ENCODE assay signal across 32 cellular contexts in genomic region chr7:13139436-13139835, GRCh38.
"Had no signal": no experiment of that assay in that cellular context is flagged by ENCODE, and none has a peak within 500 bp of the region (broad histone marks: within the 10 kb centered on the region; RNA-seq: fewer than 3 reads in every experiment).

No MANE protein-coding gene starts in this region.

- H3K27me3 Mint-ChIP-seq: activated CD4-positive, alpha-beta T cell treated with anti-CD3 and anti-CD28 coated beads for 36 hours; activated CD4-positive, alpha-beta T cell treated with anti-CD3 and anti-CD28 coated beads, Interleukin-2, amount 10 ng/mL, durations not matched to agents 24 days and 14 days; activated CD8-positive, alpha-beta memory T cell treated with anti-CD3 and anti-CD28 coated beads, Interleukin-2, amount 10 ng/mL, durations not matched to agents 7 days and 5 days; activated naive CD8-positive, alpha-beta T cell treated with anti-CD3 and anti-CD28 coated beads for 36 hours; activated T-helper 17 cell treated with anti-CD3 and anti-CD28 coated beads, Interleukin-2, amount 50 U/mL, for 72 hours had no signal

- H3K27me3 ChIP-seq: adrenal gland, body of pancreas, colonic mucosa, dorsolateral prefrontal cortex had no signal

- H3K9me3 Mint-ChIP-seq: activated CD4-positive, alpha-beta T cell treated with anti-CD3 and anti-CD28 coated beads, Interleukin-2, amount 10 ng/mL, durations not matched to agents 24 days and 14 days; activated naive CD4-positive, alpha-beta T cell treated with anti-CD3 and anti-CD28 coated beads, Interleukin-2, amount 50 U/mL, for 24 hours; activated naive CD8-positive, alpha-beta T cell treated with anti-CD3 and anti-CD28 coated beads for 36 hours; activated naive CD8-positive, alpha-beta T cell treated with anti-CD3 and anti-CD28 coated beads, Interleukin-2, amount 50 U/mL, for 24 hours; activated T-helper 17 cell treated with anti-CD3 and anti-CD28 coated beads, Interleukin-2, amount 50 U/mL, for 72 hours; T-helper 2 cell treated with Interferon-gamma antibody and Interleukin-4, amounts not matched to agents 5 μg/mL and 100 μg/mL, for 36 hours had no signal

- H3K9me3 ChIP-seq: adrenal gland, body of pancreas, colonic mucosa had no signal

- H3K27ac ChIP-seq: adrenal gland, body of pancreas, colonic mucosa, dorsolateral prefrontal cortex had no signal

- H3K36me3 ChIP-seq: adrenal gland, colonic mucosa had no signal

- H3K36me3 Mint-ChIP-seq: activated CD4-positive, alpha-beta memory T cell treated with anti-CD3 and anti-CD28 coated beads for 36 hours; activated CD8-positive, alpha-beta memory T cell treated with anti-CD3 and anti-CD28 coated beads, Interleukin-2, amount 10 ng/mL, durations not matched to agents 7 days and 5 days; activated naive CD4-positive, alpha-beta T cell treated with anti-CD3 and anti-CD28 coated beads, Interleukin-2, amount 50 U/mL, for 24 hours; activated naive CD8-positive, alpha-beta T cell treated with anti-CD3 and anti-CD28 coated beads for 36 hours had no signal

- H3K4me3 Mint-ChIP-seq: activated CD4-positive, alpha-beta memory T cell treated with anti-CD3 and anti-CD28 coated beads for 36 hours; activated CD4-positive, alpha-beta T cell treated with anti-CD3 and anti-CD28 coated beads for 36 hours; activated CD4-positive, alpha-beta T cell treated with anti-CD3 and anti-CD28 coated beads, Interleukin-2, amount 10 ng/mL, durations not matched to agents 24 days and 14 days; activated CD8-positive, alpha-beta memory T cell treated with anti-CD3 and anti-CD28 coated beads, Interleukin-2, amount 10 ng/mL, durations not matched to agents 7 days and 5 days; activated CD8-positive, alpha-beta T cell treated with anti-CD3 and anti-CD28 coated beads, Interleukin-2, amount 10 ng/mL, durations not matched to agents 7 days and 5 days; activated naive CD4-positive, alpha-beta T cell treated with anti-CD3 and anti-CD28 coated beads for 36 hours; activated naive CD4-positive, alpha-beta T cell treated with anti-CD3 and anti-CD28 coated beads, Interleukin-2, amount 50 U/mL, for 24 hours; activated naive CD8-positive, alpha-beta T cell treated with anti-CD3 and anti-CD28 coated beads for 36 hours; activated naive CD8-positive, alpha-beta T cell treated with anti-CD3 and anti-CD28 coated beads, Interleukin-2, amount 50 U/mL, for 24 hours; activated T-helper 17 cell treated with anti-CD3 and anti-CD28 coated beads, Interleukin-2, amount 50 U/mL, for 72 hours; dendritic cell treated with granulocyte-macrophage colony-stimulating factor and Interleukin-4, amounts not matched to agents 40 ng/mL and 50 ng/mL, for 4 days; endodermal cell; T-helper 17 cell; T-helper 2 cell treated with Interferon-gamma antibody and Interleukin-4, amounts not matched to agents 5 μg/mL and 100 μg/mL, for 36 hours had no signal

- H3K4me1 ChIP-seq: adrenal gland, colonic mucosa had no signal

- H3K4me3 ChIP-seq: adrenal gland, body of pancreas, colonic mucosa, dorsolateral prefrontal cortex had no signal

- DNase-seq: activated CD4-positive, alpha-beta memory T cell treated with anti-CD3 and anti-CD28 coated beads for 36 hours; activated CD4-positive, alpha-beta T cell treated with anti-CD3 and anti-CD28 coated beads for 36 hours; activated CD4-positive, alpha-beta T cell treated with anti-CD3 and anti-CD28 coated beads, Interleukin-2, amount 10 ng/mL, durations not matched to agents 24 days and 14 days; activated CD4-positive, CD25-positive, alpha-beta regulatory T cell; activated CD4-positive, CD25-positive, alpha-beta regulatory T cell treated with anti-CD3 and anti-CD28 coated beads, Interleukin-2, amount 50 U/mL, for 72 hours; activated CD8-positive, alpha-beta memory T cell treated with anti-CD3 and anti-CD28 coated beads, Interleukin-2, amount 10 ng/mL, durations not matched to agents 7 days and 5 days; activated CD8-positive, alpha-beta memory T cell treated with anti-CD3 and anti-CD28 coated beads, Interleukin-2, amount 50 U/mL, for 4 hours; activated CD8-positive, alpha-beta T cell treated with anti-CD3 and anti-CD28 coated beads, Interleukin-2, amount 10 ng/mL, durations not matched to agents 7 days and 5 days; activated effector memory CD4-positive, alpha-beta T cell treated with Interleukin-2 at 50 U/mL for 16 hours; activated naive CD4-positive, alpha-beta T cell treated with anti-CD3 and anti-CD28 coated beads for 36 hours; activated naive CD8-positive, alpha-beta T cell treated with anti-CD3 and anti-CD28 coated beads for 36 hours; activated naive CD8-positive, alpha-beta T cell treated with anti-CD3 and anti-CD28 coated beads, Interleukin-2, amount 50 U/mL, for 24 hours; activated T-cell treated with anti-CD3 and anti-CD28 coated beads, Interleukin-2, amount 50 U/mL, for 1 hour; adrenal gland; amygdala; aorta; body of pancreas; caudate nucleus; colonic mucosa; dorsolateral prefrontal cortex; effector memory CD4-positive, alpha-beta T cell; endodermal cell; foreskin fibroblast; head of caudate nucleus; hippocampal formation; T-helper 17 cell; T1000 had no signal

- H3K4me1 Mint-ChIP-seq: activated CD4-positive, alpha-beta T cell treated with anti-CD3 and anti-CD28 coated beads for 36 hours; activated CD4-positive, alpha-beta T cell treated with anti-CD3 and anti-CD28 coated beads, Interleukin-2, amount 10 ng/mL, durations not matched to agents 24 days and 14 days; activated CD8-positive, alpha-beta memory T cell treated with anti-CD3 and anti-CD28 coated beads, Interleukin-2, amount 10 ng/mL, durations not matched to agents 7 days and 5 days; activated naive CD4-positive, alpha-beta T cell treated with anti-CD3 and anti-CD28 coated beads, Interleukin-2, amount 50 U/mL, for 24 hours; activated naive CD8-positive, alpha-beta T cell treated with anti-CD3 and anti-CD28 coated beads for 36 hours; activated naive CD8-positive, alpha-beta T cell treated with anti-CD3 and anti-CD28 coated beads, Interleukin-2, amount 50 U/mL, for 24 hours; activated T-helper 17 cell treated with anti-CD3 and anti-CD28 coated beads, Interleukin-2, amount 50 U/mL, for 72 hours; endodermal cell; T-helper 17 cell had no signal

- ATAC-seq: activated CD4-positive, alpha-beta T cell treated with anti-CD3 and anti-CD28 coated beads for 36 hours; activated CD8-positive, alpha-beta memory T cell treated with anti-CD3 and anti-CD28 coated beads, Interleukin-2, amount 10 ng/mL, durations not matched to agents 7 days and 5 days; activated CD8-positive, alpha-beta T cell treated with anti-CD3 and anti-CD28 coated beads, Interleukin-2, amount 10 ng/mL, durations not matched to agents 7 days and 5 days; activated naive CD8-positive, alpha-beta T cell treated with anti-CD3 and anti-CD28 coated beads, Interleukin-2, amount 50 U/mL, for 24 hours; activated T-helper 17 cell treated with anti-CD3 and anti-CD28 coated beads, Interleukin-2, amount 50 U/mL, for 72 hours; body of pancreas; esophagus mucosa; T-helper 17 cell had no signal
